In genomic region chr12:15701721-15702156, GRCh38 we compare ENCODE assay signal across 1 cellular context.
TF ChIP-seq lines count a peak whose summit lies in the region.

No MANE protein-coding gene starts in this region.

TF ChIP-seq in GM12878, 131 proteins besides CTCF, POLR2A, EP300 and RAD21 (continued from another document):
- no peak for TF ChIP-seq CBFB (IDR thresholded peaks at IDR 0.05; ENCODE audit: low read depth)
- no peak for TF ChIP-seq PBX3 (IDR thresholded peaks at IDR 0.05; ENCODE audit: insufficient replicate concordance, low read depth, low read length)
- TF ChIP-seq NBN (IDR thresholded peaks at IDR 0.05) = no peak
- TF ChIP-seq IRF4 (IDR thresholded peaks at IDR 0.05; ENCODE audit: low read depth, low read length) = no peak
- no peak for TF ChIP-seq FOXM1 (IDR thresholded peaks at IDR 0.05; ENCODE audit: low read depth, low read length)
